ENCODE assay signal across 9 cellular contexts in genomic region chr6:32187009-32187709, GRCh38.
DNase-seq lines count a peak whose midpoint lies in the region; ATAC-seq lines count a peak whose summit lies in the region.
"Had no signal": no experiment of that assay in that cellular context is flagged by ENCODE, and none has a peak within 500 bp of the region (broad histone marks: within the 10 kb centered on the region; RNA-seq: fewer than 3 reads in every experiment).

No MANE protein-coding gene starts in this region.

- no peaks in the 10 kb centered on the region for H3K9me3 Mint-ChIP-seq in dendritic cell treated with granulocyte-macrophage colony-stimulating factor and Interleukin-4, amounts not matched to agents 40 ng/mL and 50 ng/mL, for 4 days
- no peaks in the 10 kb centered on the region for H3K9me3 Mint-ChIP-seq in stimulated activated effector memory CD8-positive, alpha-beta T cell treated with anti-CD3 and anti-CD28 coated beads, Interleukin-12 subunit alpha, Interleukin-12 subunit beta, amount 100 ng/mL, for 72 hours

- DNase-seq in DMS53 (lab: John Stamatoyannopoulos, UW) (peak; percentile 36), DMS53 treated with DMSO at 0.1 percent for 48 hours (lab: John Stamatoyannopoulos, UW; ENCODE audit: unreplicated experiment) (no peak), SKM-1 treated with dmso at 0.1 percent for 144 hours (lab: John Stamatoyannopoulos, UW; ENCODE audit: unreplicated experiment) (no peak), cerebellar cortex (ENCODE audit: low spot score) (no peak)
- DNase-seq in stimulated activated effector memory CD8-positive, alpha-beta T cell treated with anti-CD3 and anti-CD28 coated beads, Interleukin-12 subunit alpha, Interleukin-12 subunit beta, amount 100 ng/mL, for 72 hours (ENCODE audit: low spot score in 2 of 2): no peak
- DNase-seq: 8988T, hippocampal formation, NCI-H510A treated with DMSO at 0.1 percent for 48 hours had no signal

- H3K27ac Mint-ChIP-seq in dendritic cell treated with granulocyte-macrophage colony-stimulating factor and Interleukin-4, amounts not matched to agents 40 ng/mL and 50 ng/mL, for 4 days: peak overlapping the region; percentile 93
- peak overlapping the region; percentile 99 for H3K27ac Mint-ChIP-seq in stimulated activated effector memory CD8-positive, alpha-beta T cell treated with anti-CD3 and anti-CD28 coated beads, Interleukin-12 subunit alpha, Interleukin-12 subunit beta, amount 100 ng/mL, for 72 hours

- intact Hi-C loops in dendritic cell treated with granulocyte-macrophage colony-stimulating factor and Interleukin-4, amounts not matched to agents 40 ng/mL and 50 ng/mL, for 4 days (cut with micrococcal nuclease): no loop called here

- no peak for ATAC-seq in stimulated activated effector memory CD8-positive, alpha-beta T cell treated with anti-CD3 and anti-CD28 coated beads, Interleukin-12 subunit alpha, Interleukin-12 subunit beta, amount 100 ng/mL, for 72 hours

- H3K4me1 Mint-ChIP-seq in dendritic cell treated with granulocyte-macrophage colony-stimulating factor and Interleukin-4, amounts not matched to agents 40 ng/mL and 50 ng/mL, for 4 days (ENCODE audit: low read depth): peaks cover 69% of the 10 kb centered on the region
- peaks cover 77% of the 10 kb centered on the region for H3K4me1 Mint-ChIP-seq in stimulated activated effector memory CD8-positive, alpha-beta T cell treated with anti-CD3 and anti-CD28 coated beads, Interleukin-12 subunit alpha, Interleukin-12 subunit beta, amount 100 ng/mL, for 72 hours

- peaks cover 90% of the 10 kb centered on the region for H3K36me3 Mint-ChIP-seq in dendritic cell treated with granulocyte-macrophage colony-stimulating factor and Interleukin-4, amounts not matched to agents 40 ng/mL and 50 ng/mL, for 4 days (ENCODE audit: low read depth)
- peaks cover 95% of the 10 kb centered on the region for H3K36me3 Mint-ChIP-seq in stimulated activated effector memory CD8-positive, alpha-beta T cell treated with anti-CD3 and anti-CD28 coated beads, Interleukin-12 subunit alpha, Interleukin-12 subunit beta, amount 100 ng/mL, for 72 hours

- H3K4me3 Mint-ChIP-seq in dendritic cell treated with granulocyte-macrophage colony-stimulating factor and Interleukin-4, amounts not matched to agents 40 ng/mL and 50 ng/mL, for 4 days: peak overlapping the region; percentile 95
- H3K4me3 Mint-ChIP-seq in stimulated activated effector memory CD8-positive, alpha-beta T cell treated with anti-CD3 and anti-CD28 coated beads, Interleukin-12 subunit alpha, Interleukin-12 subunit beta, amount 100 ng/mL, for 72 hours: peak overlapping the region; percentile 99

- no peaks in the 10 kb centered on the region for H3K27me3 Mint-ChIP-seq in dendritic cell treated with granulocyte-macrophage colony-stimulating factor and Interleukin-4, amounts not matched to agents 40 ng/mL and 50 ng/mL, for 4 days
